20 cellular contexts compared by ENCODE assay signal in genomic region chr20:52684176-52684575, GRCh38.
"Had no signal": no experiment of that assay in that cellular context is flagged by ENCODE, and none has a peak within 500 bp of the region (broad histone marks: within the 10 kb centered on the region; RNA-seq: fewer than 3 reads in every experiment).

No MANE protein-coding gene starts in this region.

- ATAC-seq: activated naive CD8-positive, alpha-beta T cell treated with anti-CD3 and anti-CD28 coated beads, Interleukin-2, amount 50 U/mL, for 24 hours; gastroesophageal sphincter; left colon; mucosa of descending colon had no signal

- H3K36me3 ChIP-seq: gastroesophageal sphincter, sigmoid colon, upper lobe of left lung had no signal

- H3K27ac ChIP-seq: coronary artery, gastroesophageal sphincter, sigmoid colon, upper lobe of left lung had no signal

- DNase-seq: activated CD4-positive, alpha-beta memory T cell treated with anti-CD3 and anti-CD28 coated beads for 36 hours; activated CD4-positive, alpha-beta T cell treated with anti-CD3 and anti-CD28 coated beads for 4 hours; activated CD4-positive, CD25-positive, alpha-beta regulatory T cell; activated naive CD4-positive, alpha-beta T cell treated with anti-CD3 and anti-CD28 coated beads for 36 hours; activated naive CD8-positive, alpha-beta T cell treated with anti-CD3 and anti-CD28 coated beads, Interleukin-2, amount 50 U/mL, for 24 hours; activated T-cell treated with anti-CD3 and anti-CD28 coated beads, Interleukin-2, amount 50 U/mL, for 48 hours; cerebellar nuclear complex; endodermal cell; head of caudate nucleus; islet precursor cell; left colon; mucosa of descending colon; nephron progenitor cell; sigmoid colon; stimulated activated CD4-positive, alpha-beta T cell treated with anti-CD3 and anti-CD28 coated beads, Interleukin-4, amount 100 ng/mL, for 1 hour; stimulated activated naive CD4-positive, alpha-beta T cell treated with Interleukin-2 at 50 U/mL for 16 hours; T1000 had no signal

- H3K4me3 ChIP-seq: coronary artery, gastroesophageal sphincter, mucosa of descending colon, sigmoid colon, upper lobe of left lung had no signal

- H3K9me3 ChIP-seq: mucosa of descending colon, sigmoid colon, upper lobe of left lung had no signal

- H3K27me3 ChIP-seq: sigmoid colon, upper lobe of left lung had no signal

- H3K4me1 ChIP-seq: gastroesophageal sphincter, sigmoid colon, upper lobe of left lung had no signal
